ENCODE assay signal across 8 cellular contexts in the genomic region with DNA sequence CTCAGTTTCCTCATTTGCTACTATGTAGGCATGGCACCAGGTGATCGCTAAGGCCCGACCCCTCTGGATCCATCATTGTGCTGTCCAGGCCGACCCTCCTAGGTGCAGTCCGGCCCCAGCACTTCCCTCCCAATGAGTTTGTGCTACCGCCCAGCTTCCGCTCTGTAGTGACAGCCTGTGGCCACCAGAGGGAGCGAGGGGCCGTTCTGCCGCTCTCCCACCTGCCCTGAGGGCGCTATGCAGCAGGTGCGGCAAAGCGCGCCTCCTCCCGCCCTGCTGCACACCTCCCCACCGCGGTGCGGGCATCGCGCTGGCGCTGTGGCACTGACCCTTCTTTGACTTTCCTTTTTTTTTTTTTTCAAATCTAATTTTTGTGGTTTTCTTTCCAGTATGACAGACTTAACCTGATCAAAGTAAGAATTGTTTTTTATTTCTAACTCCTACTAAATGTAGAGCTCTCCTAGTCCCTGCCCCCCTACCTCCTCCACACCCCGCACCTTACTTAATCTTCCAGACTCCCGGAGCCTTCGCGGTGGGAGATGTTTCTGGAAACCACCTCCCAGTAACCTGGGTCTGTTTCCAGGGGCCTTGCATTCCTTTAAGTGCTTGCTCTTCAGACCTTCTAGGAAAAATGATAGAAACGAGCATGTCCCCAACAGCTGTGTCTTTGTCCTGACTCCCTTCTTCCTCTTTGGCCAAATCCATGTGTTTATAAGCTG.
DNase-seq lines count a peak whose midpoint lies in the region; ATAC-seq, FAIRE-seq and TF ChIP-seq lines count a peak whose summit lies in the region.

No MANE protein-coding gene starts in this region.

- H3K4me1 ChIP-seq in prostate gland (replicated peaks), result no peaks in the 10 kb centered on the region

- TF ChIP-seq CTCF in glutamatergic neuron (IDR thresholded peaks at IDR 0.05; ENCODE audit: partially characterized antibody, unreplicated experiment) (peak; percentile 96), prostate gland (IDR thresholded peaks at IDR 0.05) (peak; percentile 74 to 81 (median 77))

- no peak overlapping the region for H3K4me3 ChIP-seq in prostate gland

- H3K27me3 ChIP-seq in prostate gland (replicated peaks; ENCODE audit: insufficient read depth), result no peaks in the 10 kb centered on the region

- DNase-seq in COLO829 (ENCODE audit: low spot score) (peak; percentile 39), RCC 7860 (ENCODE audit: low spot score) (peak; percentile 9), glutamatergic neuron (peak; percentile 86), prostate gland (ENCODE audit: low spot score) (peak; percentile 35), posterior vena cava (ENCODE audit: low spot score) (no peak)
- peak; percentile 44 for DNase-seq in activated T-helper 9 cell treated with anti-CD3 and anti-CD28 coated beads, Interleukin-2, amount 50 U/mL, for 16 hours (ENCODE audit: low read depth)

- intact Hi-C loops in prostate gland (cut with DNase I), result loop anchor here (5.0 kb wide), 1 partner anchor 127 kb away; no protein-coding TSS in a partner anchor
- intact Hi-C loops in posterior vena cava (cut with DNase I), result no loop called here

- H3K36me3 Mint-ChIP-seq in glutamatergic neuron (ENCODE audit: unreplicated experiment), result no peaks in the 10 kb centered on the region

- ATAC-seq in GM19467 (IDR thresholded peaks at IDR 0.05; ENCODE audit: unreplicated experiment), result peak; percentile 89
- peak; percentile 75 for ATAC-seq in HG03571 (IDR thresholded peaks at IDR 0.05; ENCODE audit: unreplicated experiment)

- H3K36me3 ChIP-seq in prostate gland, result no peaks in the 10 kb centered on the region

- TF ChIP-seq POLR2A in prostate gland (IDR thresholded peaks at IDR 0.05), result no peak

- peaks cover 8% of the 10 kb centered on the region for H3K27me3 Mint-ChIP-seq in glutamatergic neuron (ENCODE audit: unreplicated experiment)

- H3K27ac Mint-ChIP-seq in glutamatergic neuron (ENCODE audit: unreplicated experiment), result no peak overlapping the region

- H3K27ac ChIP-seq in prostate gland, result no peak overlapping the region

- H3K4me3 Mint-ChIP-seq in glutamatergic neuron (ENCODE audit: unreplicated experiment), result peak overlapping the region; percentile 5

- peaks cover 42% of the 10 kb centered on the region for H3K4me1 Mint-ChIP-seq in glutamatergic neuron (ENCODE audit: low read depth, unreplicated experiment)

- peaks cover 4% of the 10 kb centered on the region for H3K9me3 Mint-ChIP-seq in glutamatergic neuron (ENCODE audit: unreplicated experiment)

- WGBS in prostate gland, result 14% methylated on average over 25 of the region's 25 CpGs

- FAIRE-seq in RCC 7860 (lab: Jason Lieb, UNC), result no peak

- no peaks in the 10 kb centered on the region for H3K9me3 ChIP-seq in prostate gland
